In the genomic region with DNA sequence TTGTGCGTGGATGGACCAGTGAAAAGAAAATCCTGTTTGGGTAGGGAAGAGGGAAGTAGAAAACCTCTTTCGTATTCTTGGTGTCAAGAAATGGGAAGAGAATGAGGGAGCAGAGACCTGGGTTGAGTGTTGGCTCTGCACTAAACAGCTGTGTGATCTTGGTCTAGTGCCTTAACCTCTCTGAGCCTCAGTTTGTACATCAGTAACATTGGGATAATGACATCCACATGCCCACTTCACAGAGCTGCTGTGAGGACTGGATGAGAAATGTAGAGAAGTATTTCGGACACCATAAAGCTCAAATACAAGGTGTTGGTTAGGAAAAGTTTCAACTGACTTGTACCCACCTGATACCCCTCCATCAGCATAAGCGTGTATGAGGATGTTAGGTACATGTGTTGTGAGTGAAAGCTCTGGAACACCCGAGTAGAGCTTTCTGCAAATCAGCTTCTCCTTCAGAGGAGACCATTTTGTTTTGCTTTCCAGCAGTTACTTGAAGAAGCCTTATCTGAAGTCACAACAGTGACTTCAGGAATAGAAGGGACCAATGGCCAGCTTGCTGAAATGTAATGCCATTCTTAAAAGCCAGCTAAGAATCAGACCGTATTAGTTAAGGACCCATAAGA, we compare ENCODE assay signal across 2 cellular contexts.
TF ChIP-seq lines count a peak whose summit lies in the region.

No MANE protein-coding gene starts in this region.

TF ChIP-seq in IMR-90, 13 proteins besides CTCF, POLR2A, EP300 and RAD21:
- TF ChIP-seq, protein P1, sequence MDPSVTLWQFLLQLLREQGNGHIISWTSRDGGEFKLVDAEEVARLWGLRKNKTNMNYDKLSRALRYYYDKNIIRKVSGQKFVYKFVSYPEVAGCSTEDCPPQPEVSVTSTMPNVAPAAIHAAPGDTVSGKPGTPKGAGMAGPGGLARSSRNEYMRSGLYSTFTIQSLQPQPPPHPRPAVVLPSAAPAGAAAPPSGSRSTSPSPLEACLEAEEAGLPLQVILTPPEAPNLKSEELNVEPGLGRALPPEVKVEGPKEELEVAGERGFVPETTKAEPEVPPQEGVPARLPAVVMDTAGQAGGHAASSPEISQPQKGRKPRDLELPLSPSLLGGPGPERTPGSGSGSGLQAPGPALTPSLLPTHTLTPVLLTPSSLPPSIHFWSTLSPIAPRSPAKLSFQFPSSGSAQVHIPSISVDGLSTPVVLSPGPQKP (IDR thresholded peaks at IDR 0.05; ENCODE audit: borderline replicate concordance, low read depth, low read length): no peak
- no peak for TF ChIP-seq RFX5 (IDR thresholded peaks at IDR 0.05; ENCODE audit: low read depth, low read length)
- TF ChIP-seq RCOR1 (IDR thresholded peaks at IDR 0.05; ENCODE audit: insufficient replicate concordance, low read length): no peak
- no peak for TF ChIP-seq CEBPB (IDR thresholded peaks at IDR 0.05; ENCODE audit: low read depth, low read length)
- TF ChIP-seq, protein P2, sequence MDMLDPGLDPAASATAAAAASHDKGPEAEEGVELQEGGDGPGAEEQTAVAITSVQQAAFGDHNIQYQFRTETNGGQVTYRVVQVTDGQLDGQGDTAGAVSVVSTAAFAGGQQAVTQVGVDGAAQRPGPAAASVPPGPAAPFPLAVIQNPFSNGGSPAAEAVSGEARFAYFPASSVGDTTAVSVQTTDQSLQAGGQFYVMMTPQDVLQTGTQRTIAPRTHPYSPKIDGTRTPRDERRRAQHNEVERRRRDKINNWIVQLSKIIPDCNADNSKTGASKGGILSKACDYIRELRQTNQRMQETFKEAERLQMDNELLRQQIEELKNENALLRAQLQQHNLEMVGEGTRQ (IDR thresholded peaks at IDR 0.05; ENCODE audit: low read depth, low read length): no peak
- no peak for TF ChIP-seq MAFK (IDR thresholded peaks at IDR 0.05; ENCODE audit: low read depth, low read length)
- TF ChIP-seq MXI1 (IDR thresholded peaks at IDR 0.05; ENCODE audit: borderline replicate concordance, low read depth, low read length): no peak
- no peak for TF ChIP-seq BHLHE40 (IDR thresholded peaks at IDR 0.05; ENCODE audit: low read depth, low read length)

TF ChIP-seq in liver, 16 proteins besides CTCF, POLR2A, EP300 and RAD21:
- TF ChIP-seq HNF4G (IDR thresholded peaks at IDR 0.05): no peak
- peak; percentile 17 for TF ChIP-seq YY1 (IDR thresholded peaks at IDR 0.05)
- TF ChIP-seq HNF4A (conservative IDR thresholded peaks at IDR 0.05): no peak
- no peak for TF ChIP-seq EGR1 (IDR thresholded peaks at IDR 0.05; ENCODE audit: low read depth in 2 of 2)
- no peak for TF ChIP-seq RXRA (IDR thresholded peaks at IDR 0.05)
- TF ChIP-seq NR2F2 (IDR thresholded peaks at IDR 0.05): no peak
- TF ChIP-seq, protein P3, sequence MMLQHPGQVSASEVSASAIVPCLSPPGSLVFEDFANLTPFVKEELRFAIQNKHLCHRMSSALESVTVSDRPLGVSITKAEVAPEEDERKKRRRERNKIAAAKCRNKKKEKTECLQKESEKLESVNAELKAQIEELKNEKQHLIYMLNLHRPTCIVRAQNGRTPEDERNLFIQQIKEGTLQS (IDR thresholded peaks at IDR 0.05): no peak
